Comparison of ENCODE assay signal across 8 cellular contexts in genomic region chr2:70300771-70301343, GRCh38. TPM values are rescaled to one million over a fixed set of nuclear protein-coding genes. Genes with fewer than 3 reads are reported as not detected.
DNase-seq lines count a peak whose midpoint lies in the region; ATAC-seq and TF ChIP-seq lines count a peak whose summit lies in the region.

No MANE protein-coding gene starts in this region.

- WGBS in testis, 2 donors, result 49 to 55% methylated on average over 10 of the region's 10 CpGs

- peak overlapping the region; percentile 88 for H3K27ac ChIP-seq in iPS-20b (ENCODE audit: low read length)
- H3K27ac ChIP-seq in testis, result peak overlapping the region; percentile 78 to 90

- TF ChIP-seq CTCF in activated CD8-positive, alpha-beta T cell treated with anti-CD3 and anti-CD28 coated beads for 36 hours (IDR thresholded peaks at IDR 0.05), result peak; percentile 29
- peak in 1 of 3 experiments; percentile 27 for TF ChIP-seq CTCF in testis (IDR thresholded peaks at IDR 0.05)

- peak overlapping the region; percentile 88 for H3K4me3 ChIP-seq in iPS-20b (ENCODE audit: low read length)
- H3K4me3 ChIP-seq in testis, result peak overlapping the region; percentile 93 to 97

- no peak for TF ChIP-seq POLR2A in testis (IDR thresholded peaks at IDR 0.05)

- no peak for ATAC-seq in activated CD8-positive, alpha-beta T cell treated with anti-CD3 and anti-CD28 coated beads for 36 hours
- no peak for ATAC-seq in GM18873 (IDR thresholded peaks at IDR 0.05; ENCODE audit: low FRiP score, unreplicated experiment)

- H3K9me3 Mint-ChIP-seq in activated CD8-positive, alpha-beta T cell treated with anti-CD3 and anti-CD28 coated beads for 36 hours, result no peaks in the 10 kb centered on the region

- H3K4me1 Mint-ChIP-seq in activated CD8-positive, alpha-beta T cell treated with anti-CD3 and anti-CD28 coated beads for 36 hours (ENCODE audit: low read depth), result peaks cover 37% of the 10 kb centered on the region

- DNase-seq in activated CD8-positive, alpha-beta memory T cell treated with anti-CD3 and anti-CD28 coated beads, Interleukin-2, amount 50 U/mL, for 48 hours, result peak; percentile 52
- no peak for DNase-seq in activated CD8-positive, alpha-beta memory T cell treated with anti-CD3 and anti-CD28 coated beads, Interleukin-2, amount 50 U/mL, for 4 hours
- DNase-seq in activated CD8-positive, alpha-beta T cell treated with anti-CD3 and anti-CD28 coated beads for 36 hours, result no peak
- no peak for DNase-seq in testis
- no peak for DNase-seq in HCEC 1CT
- no peak for DNase-seq in NCI-H1930 (lab: John Stamatoyannopoulos, UW)

- POLR2A ChIA-PET in activated CD8-positive, alpha-beta T cell treated with anti-CD3 and anti-CD28 coated beads for 36 hours (lab: Charles Lee), result interaction anchor here (0.6 to 2.6 kb wide), 6 partner anchors 7 to 545 kb away, joined by 3 to 13 read pairs (median 6); partner anchors contain the start of genes C2orf42, MXD1, PCYOX1 and SNRPG

- H3K36me3 Mint-ChIP-seq in activated CD8-positive, alpha-beta T cell treated with anti-CD3 and anti-CD28 coated beads for 36 hours (ENCODE audit: low read depth), result peaks cover 39% of the 10 kb centered on the region

- CTCF ChIA-PET in activated CD8-positive, alpha-beta T cell treated with anti-CD3 and anti-CD28 coated beads for 36 hours (lab: Charles Lee), result interaction anchor here (0.8 to 4.9 kb wide), 19 partner anchors 8 to 576 kb away, joined by 3 to 31 read pairs (median 4); partner anchors contain the start of genes C2orf42, PCYOX1, SNRNP27 and SNRPG

- intact Hi-C loops in activated CD8-positive, alpha-beta T cell treated with anti-CD3 and anti-CD28 coated beads for 36 hours (cut with micrococcal nuclease), result loop anchor here (5.0 to 10.0 kb wide), 3 partner anchors 314 to 389 kb away; no protein-coding TSS in a partner anchor
- intact Hi-C loops in testis (cut with DNase I; ENCODE audit: low total_unique reads), result no loop called here

- H3K36me3 ChIP-seq in iPS-20b (ENCODE audit: insufficient read depth, low read depth, low read length) (peaks cover 45% of the 10 kb centered on the region), testis (ENCODE audit: low read depth, missing control alignments) (no peaks in the 10 kb centered on the region)

- no peaks in the 10 kb centered on the region for H3K27me3 Mint-ChIP-seq in activated CD8-positive, alpha-beta T cell treated with anti-CD3 and anti-CD28 coated beads for 36 hours

- peak overlapping the region; percentile 93 for H3K4me3 Mint-ChIP-seq in activated CD8-positive, alpha-beta T cell treated with anti-CD3 and anti-CD28 coated beads for 36 hours

- H3K27ac Mint-ChIP-seq in activated CD8-positive, alpha-beta T cell treated with anti-CD3 and anti-CD28 coated beads for 36 hours, result peak overlapping the region; percentile 97

- peak overlapping the region; percentile 97 for H3K9ac ChIP-seq in iPS-20b (ENCODE audit: low read depth, low read length)

- peaks cover 16% of the 10 kb centered on the region for H3K4me1 ChIP-seq in iPS-20b (ENCODE audit: insufficient read depth, low read length)
- H3K4me1 ChIP-seq in testis, result no peaks in the 10 kb centered on the region

- H3K27me3 ChIP-seq in iPS-20b (ENCODE audit: insufficient read depth, low read length) (no peaks in the 10 kb centered on the region), testis (no peaks in the 10 kb centered on the region)

- H3K9me3 ChIP-seq in iPS-20b (ENCODE audit: insufficient read depth, low read depth, low read length), result 0 out of 2 replicates have a peak, but pooled peaks cover 6% of the 10 kb centered on the region
- H3K9me3 ChIP-seq in testis, result no peaks in the 10 kb centered on the region

RNA-seq across cellular contexts. Expression of gene FAM136A, which starts 1.0 kb away (rescaled TPM):
- 10 to 100 TPM; 63.0 to 68.9 TPM for total RNA-seq in activated CD8-positive, alpha-beta T cell treated with anti-CD3 and anti-CD28 coated beads for 36 hours
- total RNA-seq in testis, result 10 to 100 TPM; 24.8 to 25.3 TPM
- polyA plus RNA-seq in testis (ENCODE audit: insufficient read depth, low read depth, low replicate concordance), result 19.8 TPM

RNA-seq across cellular contexts. Expression of gene SNRPG, which starts 7.3 kb away (rescaled TPM):
- 100 to 1,000 TPM; 445 to 463 TPM for total RNA-seq in activated CD8-positive, alpha-beta T cell treated with anti-CD3 and anti-CD28 coated beads for 36 hours
- total RNA-seq in testis, result 100 to 1,000 TPM in 1 of 2 donors, 10 to 100 TPM in 1; 95.1 to 105 TPM
- 115 TPM for polyA plus RNA-seq in testis (ENCODE audit: insufficient read depth, low read depth, low replicate concordance)

RNA-seq across cellular contexts. Expression of gene PCYOX1, which starts 42.9 kb away (rescaled TPM):
- 10 to 100 TPM; 10.4 to 11.5 TPM for total RNA-seq in activated CD8-positive, alpha-beta T cell treated with anti-CD3 and anti-CD28 coated beads for 36 hours
- total RNA-seq in testis, result 10 to 100 TPM; 21.5 to 28.5 TPM
- 36.4 TPM for polyA plus RNA-seq in testis (ENCODE audit: insufficient read depth, low read depth, low replicate concordance)

RNA-seq across cellular contexts. Expression of gene TIA1, which starts 52.4 kb away (rescaled TPM):
- 10 to 100 TPM; 81.8 to 93.8 TPM for total RNA-seq in activated CD8-positive, alpha-beta T cell treated with anti-CD3 and anti-CD28 coated beads for 36 hours
- total RNA-seq in testis, result 10 to 100 TPM; 89.4 to 89.9 TPM
- 57.7 TPM for polyA plus RNA-seq in testis (ENCODE audit: insufficient read depth, low read depth, low replicate concordance)

Comparison
In these comparisons a context has a peak if more than half of its experiments do, and no peak if none do; other contexts are left out.
1. RNA of gene SNRPG, which starts 7.3 kb away (total RNA-seq): 445 to 463 TPM in activated CD8-positive, alpha-beta T cell treated with anti-CD3 and anti-CD28 coated beads for 36 hours; 95.1 to 105 TPM in testis; every median in the first group is over 4 times any median in the second.